In genomic region chr16:30875881-30876791, GRCh38 we compare ENCODE assay signal across 1 cellular context.
TF ChIP-seq lines count a peak whose summit lies in the region.

No MANE protein-coding gene starts in this region.

TF ChIP-seq in IMR-90, 13 proteins besides CTCF, POLR2A, EP300 and RAD21:
- no peak for TF ChIP-seq RFX5 (IDR thresholded peaks at IDR 0.05; ENCODE audit: low read depth, low read length)
- TF ChIP-seq CEBPB (IDR thresholded peaks at IDR 0.05; ENCODE audit: low read depth, low read length) = no peak
- TF ChIP-seq FOS (IDR thresholded peaks at IDR 0.05; ENCODE audit: low read depth, low read length) = no peak
- TF ChIP-seq MAFK (IDR thresholded peaks at IDR 0.05; ENCODE audit: low read depth, low read length) = no peak
- no peak for TF ChIP-seq ELK1 (IDR thresholded peaks at IDR 0.05; ENCODE audit: borderline replicate concordance, low read depth, low read length)
- TF ChIP-seq MAZ (IDR thresholded peaks at IDR 0.05; ENCODE audit: borderline replicate concordance, low read depth, low read length) = no peak
- TF ChIP-seq MXI1 (IDR thresholded peaks at IDR 0.05; ENCODE audit: borderline replicate concordance, low read depth, low read length) = no peak
- no peak for TF ChIP-seq RCOR1 (IDR thresholded peaks at IDR 0.05; ENCODE audit: insufficient replicate concordance, low read length)
- TF ChIP-seq CHD1 (IDR thresholded peaks at IDR 0.05; ENCODE audit: low read depth, low read length) = no peak
- no peak for TF ChIP-seq USF2 (IDR thresholded peaks at IDR 0.05; ENCODE audit: low read depth, low read length)
- no peak for TF ChIP-seq NFE2L2 (IDR thresholded peaks at IDR 0.05; ENCODE audit: low read depth, low read length)
- no peak for TF ChIP-seq SMC3 (IDR thresholded peaks at IDR 0.05; ENCODE audit: low read depth, low read length)
- no peak for TF ChIP-seq BHLHE40 (IDR thresholded peaks at IDR 0.05; ENCODE audit: low read depth, low read length)
